In genomic region chr19:19545707-19546106, GRCh38 we compare ENCODE assay signal across 17 cellular contexts. TPM values are rescaled to one million over a fixed set of nuclear protein-coding genes. Genes with fewer than 3 reads are reported as not detected.
A peak's percentile ranks its signal among the peaks of the same experiment; 100 is the strongest.
DNase-seq lines count a peak whose midpoint lies in the region; ATAC-seq and TF ChIP-seq lines count a peak whose summit lies in the region.
"Had no signal": no experiment of that assay in that cellular context is flagged by ENCODE, and none has a peak within 500 bp of the region (broad histone marks: within the 10 kb centered on the region; RNA-seq: fewer than 3 reads in every experiment).

No MANE protein-coding gene starts in this region.

- H3K27me3 ChIP-seq in colonic mucosa, result peaks cover 6% of the 10 kb centered on the region
- H3K27me3 ChIP-seq: BLaER1 treated with 17β-estradiol and CSF1 and Interleukin-3, amounts not matched to agents 10 nM and 100 nM had no signal

- H3K9me3 Mint-ChIP-seq in activated naive CD8-positive, alpha-beta T cell treated with anti-CD3 and anti-CD28 coated beads, Interleukin-2, amount 10 ng/mL, durations not matched to agents 7 days and 5 days, result no peaks in the 10 kb centered on the region
- no peaks in the 10 kb centered on the region for H3K9me3 Mint-ChIP-seq in activated naive CD8-positive, alpha-beta T cell treated with anti-CD3 and anti-CD28 coated beads for 36 hours
- H3K9me3 Mint-ChIP-seq in glutamatergic neuron (ENCODE audit: unreplicated experiment), result peaks cover 10% of the 10 kb centered on the region
- H3K9me3 Mint-ChIP-seq: CD4-positive, alpha-beta T cell; CD8-positive, alpha-beta T cell had no signal

- TF ChIP-seq CTCF in glutamatergic neuron (IDR thresholded peaks at IDR 0.05; ENCODE audit: partially characterized antibody, unreplicated experiment) (no peak), colonic mucosa (IDR thresholded peaks at IDR 0.05) (no peak)

- no peaks in the 10 kb centered on the region for H3K9me3 ChIP-seq in colonic mucosa
- H3K9me3 ChIP-seq: A549, Caco-2 had no signal

- DNase-seq in activated naive CD8-positive, alpha-beta T cell treated with anti-CD3 and anti-CD28 coated beads, Interleukin-2, amount 10 ng/mL, durations not matched to agents 7 days and 5 days, result peak; percentile 19
- no peak for DNase-seq in activated naive CD8-positive, alpha-beta T cell treated with anti-CD3 and anti-CD28 coated beads for 36 hours
- peak; percentile 13 for DNase-seq in glutamatergic neuron
- DNase-seq in colonic mucosa, result no peak
- DNase-seq: AML-193; Caco-2; Calu3; CD4-positive, alpha-beta T cell; DMS79 treated with DMSO at 0.1 percent for 48 hours; GF-D8 had no signal

- no peak overlapping the region for H3K4me3 Mint-ChIP-seq in activated naive CD8-positive, alpha-beta T cell treated with anti-CD3 and anti-CD28 coated beads, Interleukin-2, amount 10 ng/mL, durations not matched to agents 7 days and 5 days
- no peak overlapping the region for H3K4me3 Mint-ChIP-seq in activated naive CD8-positive, alpha-beta T cell treated with anti-CD3 and anti-CD28 coated beads for 36 hours
- H3K4me3 Mint-ChIP-seq in glutamatergic neuron (ENCODE audit: unreplicated experiment), result no peak overlapping the region
- H3K4me3 Mint-ChIP-seq: B cell; CD4-positive, alpha-beta T cell; CD8-positive, alpha-beta T cell had no signal

- H3K4me3 ChIP-seq in colonic mucosa, result no peak overlapping the region
- H3K4me3 ChIP-seq: A549; BLaER1 treated with 17β-estradiol and CSF1 and Interleukin-3, amounts not matched to agents 10 nM and 100 nM had no signal

- no peaks in the 10 kb centered on the region for H3K36me3 Mint-ChIP-seq in activated naive CD8-positive, alpha-beta T cell treated with anti-CD3 and anti-CD28 coated beads, Interleukin-2, amount 10 ng/mL, durations not matched to agents 7 days and 5 days
- no peaks in the 10 kb centered on the region for H3K36me3 Mint-ChIP-seq in activated naive CD8-positive, alpha-beta T cell treated with anti-CD3 and anti-CD28 coated beads for 36 hours
- H3K36me3 Mint-ChIP-seq in glutamatergic neuron (ENCODE audit: unreplicated experiment), result peaks cover 5% of the 10 kb centered on the region
- H3K36me3 Mint-ChIP-seq: CD8-positive, alpha-beta T cell had no signal

- no peak overlapping the region for H3K27ac ChIP-seq in colonic mucosa
- H3K27ac ChIP-seq: 22Rv1; A549; BLaER1 treated with 17β-estradiol and CSF1 and Interleukin-3, amounts not matched to agents 10 nM and 100 nM; C4-2B had no signal

- H3K4me1 ChIP-seq in colonic mucosa, result no peaks in the 10 kb centered on the region
- H3K4me1 ChIP-seq: A549, Caco-2 had no signal

- no peak overlapping the region for H3K9ac ChIP-seq in colonic mucosa (ENCODE audit: low read depth in 2 of 2, low read length in 2 of 2)
- H3K9ac ChIP-seq: BLaER1 treated with 17β-estradiol and CSF1 and Interleukin-3, amounts not matched to agents 10 nM and 100 nM had no signal

- intact Hi-C loops in colonic mucosa (cut with DNase I), result no loop called here

- H3K27me3 Mint-ChIP-seq in activated naive CD8-positive, alpha-beta T cell treated with anti-CD3 and anti-CD28 coated beads, Interleukin-2, amount 10 ng/mL, durations not matched to agents 7 days and 5 days, result no peaks in the 10 kb centered on the region
- H3K27me3 Mint-ChIP-seq in activated naive CD8-positive, alpha-beta T cell treated with anti-CD3 and anti-CD28 coated beads for 36 hours, result peaks cover 3% of the 10 kb centered on the region
- peaks cover 7% of the 10 kb centered on the region for H3K27me3 Mint-ChIP-seq in glutamatergic neuron (ENCODE audit: unreplicated experiment)
- H3K27me3 Mint-ChIP-seq: CD4-positive, alpha-beta T cell had no signal

- no peaks in the 10 kb centered on the region for H3K36me3 ChIP-seq in colonic mucosa

- POLR2A ChIA-PET in activated naive CD8-positive, alpha-beta T cell treated with anti-CD3 and anti-CD28 coated beads, Interleukin-2, amount 10 ng/mL, durations not matched to agents 7 days and 5 days (lab: Charles Lee), result no interaction called here

- no peak overlapping the region for H3K27ac Mint-ChIP-seq in activated naive CD8-positive, alpha-beta T cell treated with anti-CD3 and anti-CD28 coated beads, Interleukin-2, amount 10 ng/mL, durations not matched to agents 7 days and 5 days
- H3K27ac Mint-ChIP-seq in activated naive CD8-positive, alpha-beta T cell treated with anti-CD3 and anti-CD28 coated beads for 36 hours, result no peak overlapping the region
- no peak overlapping the region for H3K27ac Mint-ChIP-seq in glutamatergic neuron (ENCODE audit: unreplicated experiment)
- H3K27ac Mint-ChIP-seq: B cell; CD4-positive, alpha-beta T cell; CD8-positive, alpha-beta T cell had no signal

- peaks cover 11% of the 10 kb centered on the region for H3K4me1 Mint-ChIP-seq in activated naive CD8-positive, alpha-beta T cell treated with anti-CD3 and anti-CD28 coated beads, Interleukin-2, amount 10 ng/mL, durations not matched to agents 7 days and 5 days
- peaks cover 7% of the 10 kb centered on the region for H3K4me1 Mint-ChIP-seq in activated naive CD8-positive, alpha-beta T cell treated with anti-CD3 and anti-CD28 coated beads for 36 hours
- H3K4me1 Mint-ChIP-seq in glutamatergic neuron (ENCODE audit: low read depth, unreplicated experiment), result peaks cover 8% of the 10 kb centered on the region

- no peak for ATAC-seq in activated naive CD8-positive, alpha-beta T cell treated with anti-CD3 and anti-CD28 coated beads, Interleukin-2, amount 10 ng/mL, durations not matched to agents 7 days and 5 days (ENCODE audit: low read depth)
- no peak for ATAC-seq in HG03457 (IDR thresholded peaks at IDR 0.05; ENCODE audit: unreplicated experiment)
- ATAC-seq: A549; CD8-positive, alpha-beta T cell had no signal

RNA-seq across cellular contexts. Expression of gene CILP2, which starts 7.6 kb away (rescaled TPM):
- under 1 TPM; 0.11 to 0.14 TPM for total RNA-seq in activated naive CD8-positive, alpha-beta T cell treated with anti-CD3 and anti-CD28 coated beads, Interleukin-2, amount 10 ng/mL, durations not matched to agents 7 days and 5 days
- under 1 TPM; 0.18 to 0.23 TPM for total RNA-seq in activated naive CD8-positive, alpha-beta T cell treated with anti-CD3 and anti-CD28 coated beads for 36 hours
- total RNA-seq in glutamatergic neuron (ENCODE audit: unreplicated experiment) (40.9 TPM), colonic mucosa (under 1 TPM; 0.05 to 0.35 TPM)

RNA-seq across cellular contexts. Expression of gene YJEFN3, which starts 17.0 kb away (rescaled TPM):
- 10 to 100 TPM; 11.7 to 11.9 TPM for total RNA-seq in activated naive CD8-positive, alpha-beta T cell treated with anti-CD3 and anti-CD28 coated beads, Interleukin-2, amount 10 ng/mL, durations not matched to agents 7 days and 5 days
- total RNA-seq in activated naive CD8-positive, alpha-beta T cell treated with anti-CD3 and anti-CD28 coated beads for 36 hours, result 1 to 10 TPM; 5.7 to 7.8 TPM
- total RNA-seq in glutamatergic neuron (ENCODE audit: unreplicated experiment) (21.6 TPM), colonic mucosa (10 to 100 TPM in 1 of 2 donors, 1 to 10 TPM in 1; 1.9 to 17.3 TPM)

RNA-seq across cellular contexts. Expression of gene NDUFA13, which starts 29.7 kb away (rescaled TPM):
- 100 to 1,000 TPM; 306 to 336 TPM for total RNA-seq in activated naive CD8-positive, alpha-beta T cell treated with anti-CD3 and anti-CD28 coated beads, Interleukin-2, amount 10 ng/mL, durations not matched to agents 7 days and 5 days
- total RNA-seq in activated naive CD8-positive, alpha-beta T cell treated with anti-CD3 and anti-CD28 coated beads for 36 hours, result 100 to 1,000 TPM; 306 to 312 TPM
- 394 TPM for total RNA-seq in glutamatergic neuron (ENCODE audit: unreplicated experiment)
- 100 to 1,000 TPM; 399 to 494 TPM for total RNA-seq in colonic mucosa

RNA-seq across cellular contexts. Expression of gene TSSK6, which starts 30.4 kb away (rescaled TPM):
- 1 to 10 TPM; 5.8 to 6.5 TPM for total RNA-seq in activated naive CD8-positive, alpha-beta T cell treated with anti-CD3 and anti-CD28 coated beads, Interleukin-2, amount 10 ng/mL, durations not matched to agents 7 days and 5 days
- total RNA-seq in activated naive CD8-positive, alpha-beta T cell treated with anti-CD3 and anti-CD28 coated beads for 36 hours, result 1 to 10 TPM; 3.0 to 3.1 TPM
- total RNA-seq in glutamatergic neuron (ENCODE audit: unreplicated experiment) (1.7 TPM), colonic mucosa (1 to 10 TPM; 2.2 to 3.6 TPM)

Comparison
In these comparisons a context has a peak if more than half of its experiments do, and no peak if none do; other contexts are left out.
1. DNase-seq: peak in activated naive CD8-positive, alpha-beta T cell treated with anti-CD3 and anti-CD28 coated beads, Interleukin-2, amount 10 ng/mL, durations not matched to agents 7 days and 5 days (single experiment) and glutamatergic neuron (single experiment); none in activated naive CD8-positive, alpha-beta T cell treated with anti-CD3 and anti-CD28 coated beads for 36 hours (single experiment) and colonic mucosa (single experiment).
2. RNA of gene CILP2, which starts 7.6 kb away (total RNA-seq): 40.9 TPM in glutamatergic neuron (single experiment); 0.05 to 0.35 TPM in colonic mucosa, 0.18 to 0.23 TPM in activated naive CD8-positive, alpha-beta T cell treated with anti-CD3 and anti-CD28 coated beads for 36 hours and 0.11 to 0.14 TPM in activated naive CD8-positive, alpha-beta T cell treated with anti-CD3 and anti-CD28 coated beads, Interleukin-2, amount 10 ng/mL, durations not matched to agents 7 days and 5 days; every median in the first group is over 10 times any median in the second.